Comparison of ENCODE assay signal across 9 cellular contexts in the genomic region with DNA sequence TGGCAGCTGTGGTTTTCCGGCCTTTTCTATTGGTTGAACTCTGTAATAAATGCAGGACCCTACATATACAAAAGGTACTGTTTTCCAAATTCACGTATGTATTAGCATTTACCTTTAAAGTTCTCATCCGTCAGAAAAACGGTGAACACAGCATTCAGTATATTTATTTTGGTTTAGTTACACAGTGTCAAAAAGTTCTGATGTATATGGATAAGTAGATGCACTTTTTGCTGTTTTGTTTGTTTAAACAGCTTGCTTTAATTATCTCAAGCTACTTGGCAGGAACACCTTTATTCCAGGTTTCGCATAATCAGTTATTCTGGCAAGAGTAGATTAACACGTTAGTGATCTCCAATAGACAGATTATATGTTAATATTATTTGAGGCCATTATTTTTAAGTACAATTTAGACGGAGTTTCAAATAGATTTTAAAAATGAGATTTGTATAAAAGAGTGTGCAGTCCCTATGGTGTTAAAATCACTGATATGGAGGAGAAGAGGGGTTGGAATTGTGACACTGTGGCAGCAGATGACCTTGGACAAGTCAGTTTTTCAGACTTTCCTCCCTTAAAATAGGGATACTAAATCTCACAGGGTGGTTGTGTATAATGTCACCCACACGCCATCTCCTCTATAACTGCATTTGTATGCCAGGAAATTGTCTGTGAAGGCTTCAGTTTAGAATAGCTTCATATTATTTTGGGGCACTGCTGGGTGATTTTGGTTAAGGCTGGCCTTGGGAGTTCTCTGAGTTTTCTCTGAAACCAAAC. TPM values are rescaled to one million over a fixed set of nuclear protein-coding genes. Genes with fewer than 3 reads are reported as not detected.
DNase-seq lines count a peak whose midpoint lies in the region; ATAC-seq, FAIRE-seq and TF ChIP-seq lines count a peak whose summit lies in the region.
"Had no signal": no experiment of that assay in that cellular context is flagged by ENCODE, and none has a peak within 500 bp of the region (broad histone marks: within the 10 kb centered on the region; RNA-seq: fewer than 3 reads in every experiment).

No MANE protein-coding gene starts in this region.

- dilution Hi-C loops in keratinocyte (cut with MboI; ENCODE audit: extremely low pct_ligation_motif_present, low sequenced_read_pairs), result no loop called here

- no peaks in the 10 kb centered on the region for H3K9me3 ChIP-seq in keratinocyte (ENCODE audit: control insufficient read depth, low read depth, low read length)

- H3K36me3 Mint-ChIP-seq in activated T-helper 2 cell treated with anti-CD3 and anti-CD28 coated beads, Interferon-gamma antibody, Interleukin-2, Interleukin-4, amounts not matched to agents 10 μg/mL and 5 μg/mL and 100 μg/mL, durations not matched to agents 14 hours and 24 hours and 36 hours (ENCODE audit: low read depth), result peaks cover 66% of the 10 kb centered on the region

- peak overlapping the region; percentile 95 for H3K9ac ChIP-seq in keratinocyte (ENCODE audit: control insufficient read depth, extremely low read depth, insufficient read depth, low read length)

- peak overlapping the region; percentile 88 for H3K4me2 ChIP-seq in keratinocyte (ENCODE audit: control insufficient read depth, extremely low read depth, insufficient read depth, low read depth, low read length)

- peak; percentile 24 for DNase-seq in NCI-H1105 treated with DMSO at 0.1 percent for 48 hours (lab: John Stamatoyannopoulos, UW)
- DNase-seq in NCI-H1105 (lab: John Stamatoyannopoulos, UW), result no peak
- no peak for DNase-seq in activated T-helper 2 cell treated with anti-CD3 and anti-CD28 coated beads, Interferon-gamma antibody, Interleukin-2, Interleukin-4, amounts not matched to agents 10 μg/mL and 5 μg/mL and 100 μg/mL, durations not matched to agents 14 hours and 24 hours and 36 hours (ENCODE audit: low spot score)
- DNase-seq in keratinocyte (ENCODE audit: low read depth, low spot score), result no peak
- no peak for DNase-seq in substantia nigra (lab: John Stamatoyannopoulos, UW)
- DNase-seq in posterior vena cava (ENCODE audit: low spot score), result no peak
- DNase-seq in midbrain (lab: John Stamatoyannopoulos, UW), result no peak

- intact Hi-C loops in activated T-helper 2 cell treated with anti-CD3 and anti-CD28 coated beads, Interferon-gamma antibody, Interleukin-2, Interleukin-4, amounts not matched to agents 10 μg/mL and 5 μg/mL and 100 μg/mL, durations not matched to agents 14 hours and 24 hours and 36 hours (cut with micrococcal nuclease), result loop anchor here (2.0 to 10.0 kb wide), 3 partner anchors 73 to 671 kb away; a partner anchor contains a TSS
- intact Hi-C loops in posterior vena cava (cut with DNase I), result no loop called here

- peaks cover 37% of the 10 kb centered on the region for H3K79me2 ChIP-seq in keratinocyte (ENCODE audit: control insufficient read depth, insufficient read depth, low read length)

- peak overlapping the region; percentile 46 for H3K27ac Mint-ChIP-seq in activated T-helper 2 cell treated with anti-CD3 and anti-CD28 coated beads, Interferon-gamma antibody, Interleukin-2, Interleukin-4, amounts not matched to agents 10 μg/mL and 5 μg/mL and 100 μg/mL, durations not matched to agents 14 hours and 24 hours and 36 hours

- H3K36me3 ChIP-seq in keratinocyte (ENCODE audit: control insufficient read depth in 2 of 2, extremely low read depth in 1 of 2, insufficient read depth in 2 of 2, low read length in 2 of 2), result peaks cover 16 to 38% of the 10 kb centered on the region in 2 experiments

- H3K27ac ChIP-seq in keratinocyte (ENCODE audit: control insufficient read depth, insufficient read depth, low read length) (peak overlapping the region; percentile 91), substantia nigra (ENCODE audit: low read depth, low read length, poor library complexity, severe bottlenecking) (peak overlapping the region; percentile 98)

- peaks cover 33% of the 10 kb centered on the region for H4K20me1 ChIP-seq in keratinocyte (ENCODE audit: control insufficient read depth, extremely low read depth, insufficient read depth, low read length)

- no peaks in the 10 kb centered on the region for H3K27me3 Mint-ChIP-seq in activated T-helper 2 cell treated with anti-CD3 and anti-CD28 coated beads, Interferon-gamma antibody, Interleukin-2, Interleukin-4, amounts not matched to agents 10 μg/mL and 5 μg/mL and 100 μg/mL, durations not matched to agents 14 hours and 24 hours and 36 hours (ENCODE audit: low read depth)

- H2AFZ ChIP-seq in keratinocyte (ENCODE audit: control insufficient read depth, low read length), result no peak overlapping the region

- H3K4me3 Mint-ChIP-seq in activated T-helper 2 cell treated with anti-CD3 and anti-CD28 coated beads, Interferon-gamma antibody, Interleukin-2, Interleukin-4, amounts not matched to agents 10 μg/mL and 5 μg/mL and 100 μg/mL, durations not matched to agents 14 hours and 24 hours and 36 hours (ENCODE audit: low read depth), result peak overlapping the region; percentile 98

- FAIRE-seq in keratinocyte (lab: Jason Lieb, UNC), result no peak
- FAIRE-seq: A204.1 had no signal

- no peak for ATAC-seq in HG02798 (IDR thresholded peaks at IDR 0.05; ENCODE audit: poor library complexity, unreplicated experiment)

- H3K9me3 Mint-ChIP-seq in activated T-helper 2 cell treated with anti-CD3 and anti-CD28 coated beads, Interferon-gamma antibody, Interleukin-2, Interleukin-4, amounts not matched to agents 10 μg/mL and 5 μg/mL and 100 μg/mL, durations not matched to agents 14 hours and 24 hours and 36 hours, result no peaks in the 10 kb centered on the region

- H3K4me1 ChIP-seq in keratinocyte (ENCODE audit: control insufficient read depth, extremely low read depth, insufficient read depth, low read length), result peaks cover 21% of the 10 kb centered on the region

- TF ChIP-seq CTCF in keratinocyte (optimal IDR thresholded peaks at IDR 0.05 in 1 of 3, IDR thresholded peaks at IDR 0.05 in 1 of 3, conservative IDR thresholded peaks at IDR 0.05 in 1 of 3; ENCODE audit: extremely low read depth in 1 of 3, insufficient read depth in 2 of 3, low read length in 3 of 3), result no peak

- no peaks in the 10 kb centered on the region for H3K27me3 ChIP-seq in keratinocyte (ENCODE audit: control insufficient read depth, extremely low read depth, insufficient read depth, low read length)

- H3K4me1 Mint-ChIP-seq in activated T-helper 2 cell treated with anti-CD3 and anti-CD28 coated beads, Interferon-gamma antibody, Interleukin-2, Interleukin-4, amounts not matched to agents 10 μg/mL and 5 μg/mL and 100 μg/mL, durations not matched to agents 14 hours and 24 hours and 36 hours (ENCODE audit: low read depth), result peaks cover 53% of the 10 kb centered on the region

- H3K4me3 ChIP-seq in keratinocyte (ENCODE audit: control insufficient read depth in 2 of 3, extremely low read depth in 1 of 3, insufficient read depth in 2 of 3, low read depth in 1 of 3, low read length in 3 of 3), result peak overlapping the region; percentile 96 to 100 (median 96)

- H3K9me1 ChIP-seq in keratinocyte (ENCODE audit: control insufficient read depth, extremely low read depth, insufficient read depth, low read length), result no peaks in the 10 kb centered on the region

RNA-seq across cellular contexts. Expression of a gene that starts 2.1 kb away (rescaled TPM):
- 172 and 175 TPM in 2 replicates for total RNA-seq in activated T-helper 2 cell treated with anti-CD3 and anti-CD28 coated beads, Interferon-gamma antibody, Interleukin-2, Interleukin-4, amounts not matched to agents 10 μg/mL and 5 μg/mL and 100 μg/mL, durations not matched to agents 14 hours and 24 hours and 36 hours
- polyA plus RNA-seq in keratinocyte, result 138 to 183 TPM (median 151 TPM) in 3 replicates
- polyA plus RNA-seq in keratinocyte (2011; ENCODE audit: low read depth), result 143 TPM
- polyA plus RNA-seq in keratinocyte (2011; cell fraction: cytosol; rRNA removed), result 79.3 and 139 TPM in 2 replicates
- polyA plus RNA-seq in keratinocyte (2011; cell fraction: nucleus; rRNA removed), result 164 and 170 TPM in 2 replicates
- 62.1 and 175 TPM in 2 replicates for polyA plus RNA-seq in keratinocyte (2012; ENCODE audit: low replicate concordance)
- 112 to 239 TPM (median 112 TPM) in 3 replicates for polyA minus RNA-seq in keratinocyte
- 124 TPM for polyA minus RNA-seq in keratinocyte (2011; cell fraction: cytosol; rRNA and poly(A)+ RNA removed)
- polyA minus RNA-seq in keratinocyte (2011; cell fraction: nucleus; rRNA and poly(A)+ RNA removed), result 115 and 183 TPM in 2 replicates
- total RNA-seq in posterior vena cava, result 100 to 1,000 TPM in 1 of 2 donors, 10 to 100 TPM in 1; 99.7 to 106 TPM

RNA-seq across cellular contexts. Expression of a gene that starts 27.7 kb away (rescaled TPM):
- not detected in 2 replicates for total RNA-seq in activated T-helper 2 cell treated with anti-CD3 and anti-CD28 coated beads, Interferon-gamma antibody, Interleukin-2, Interleukin-4, amounts not matched to agents 10 μg/mL and 5 μg/mL and 100 μg/mL, durations not matched to agents 14 hours and 24 hours and 36 hours
- polyA plus RNA-seq in keratinocyte, result not detected in 3 replicates
- polyA plus RNA-seq in keratinocyte (2011; ENCODE audit: low read depth), result not detected
- not detected in 2 replicates for polyA plus RNA-seq in keratinocyte (2011; cell fraction: cytosol; rRNA removed)
- not detected in 2 replicates for polyA plus RNA-seq in keratinocyte (2011; cell fraction: nucleus; rRNA removed)
- polyA plus RNA-seq in keratinocyte (2012; ENCODE audit: low replicate concordance), result not detected in 2 replicates
- not detected in 3 replicates for polyA minus RNA-seq in keratinocyte
- polyA minus RNA-seq in keratinocyte (2011; cell fraction: cytosol; rRNA and poly(A)+ RNA removed), result not detected
- polyA minus RNA-seq in keratinocyte (2011; cell fraction: nucleus; rRNA and poly(A)+ RNA removed), result not detected in 2 replicates
- under 1 TPM in 1 of 2 donors, not detected in 1; 0.60 TPM for total RNA-seq in posterior vena cava

RNA-seq across cellular contexts. Expression of a gene that starts 55.3 kb away (rescaled TPM):
- 166 and 169 TPM in 2 replicates for total RNA-seq in activated T-helper 2 cell treated with anti-CD3 and anti-CD28 coated beads, Interferon-gamma antibody, Interleukin-2, Interleukin-4, amounts not matched to agents 10 μg/mL and 5 μg/mL and 100 μg/mL, durations not matched to agents 14 hours and 24 hours and 36 hours
- polyA plus RNA-seq in keratinocyte, result 7.7 to 10.7 TPM (median 7.8 TPM) in 3 replicates
- polyA plus RNA-seq in keratinocyte (2011; ENCODE audit: low read depth), result 5.9 TPM
- polyA plus RNA-seq in keratinocyte (2011; cell fraction: cytosol; rRNA removed), result 4.6 and 5.2 TPM in 2 replicates
- 25.7 and 36.9 TPM in 2 replicates for polyA plus RNA-seq in keratinocyte (2011; cell fraction: nucleus; rRNA removed)
- polyA plus RNA-seq in keratinocyte (2012; ENCODE audit: low replicate concordance), result 6.5 and 8.1 TPM in 2 replicates
- 20.3 to 37.4 TPM (median 28.2 TPM) in 3 replicates for polyA minus RNA-seq in keratinocyte
- 6.9 TPM for polyA minus RNA-seq in keratinocyte (2011; cell fraction: cytosol; rRNA and poly(A)+ RNA removed)
- 24.4 and 31.2 TPM in 2 replicates for polyA minus RNA-seq in keratinocyte (2011; cell fraction: nucleus; rRNA and poly(A)+ RNA removed)
- 10 to 100 TPM; 37.8 to 53.2 TPM for total RNA-seq in posterior vena cava
